ENCODE assay signal across 12 cellular contexts in the genomic region with DNA sequence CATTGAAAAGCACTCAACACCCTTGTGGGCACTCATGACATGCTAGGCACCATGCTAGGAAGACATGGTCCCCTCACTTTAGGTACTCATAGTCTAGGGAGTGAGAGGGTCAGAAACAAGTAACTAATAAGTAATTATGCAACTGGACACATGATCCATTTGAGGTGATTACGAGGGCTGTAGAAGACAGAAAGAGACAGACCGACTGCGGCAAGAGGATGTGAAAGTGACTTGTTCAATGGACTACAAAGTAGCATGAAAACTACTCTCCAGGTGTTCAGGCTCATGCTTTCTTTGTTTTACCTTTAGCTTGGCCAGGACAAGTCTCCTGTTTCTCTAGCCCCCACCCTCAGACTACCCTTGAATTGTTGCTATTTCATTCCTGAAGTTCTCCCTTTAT.
DNase-seq lines count a peak whose midpoint lies in the region; ATAC-seq and TF ChIP-seq lines count a peak whose summit lies in the region.
"Had no signal": no experiment of that assay in that cellular context is flagged by ENCODE, and none has a peak within 500 bp of the region (broad histone marks: within the 10 kb centered on the region; RNA-seq: fewer than 3 reads in every experiment).

No MANE protein-coding gene starts in this region.

- TF ChIP-seq CTCF in HEK293 (tag by site-specific recombination; IDR thresholded peaks at IDR 0.05) (no peak), mesothelial cell of epicardium (IDR thresholded peaks at IDR 0.05; ENCODE audit: unreplicated experiment) (no peak), Peyer's patch (IDR thresholded peaks at IDR 0.05) (no peak)

- no peaks in the 10 kb centered on the region for H3K27me3 Mint-ChIP-seq in mesothelial cell of epicardium (ENCODE audit: low read depth)

- POLR2A ChIA-PET in HEK293 (lab: Yijun Ruan, JAX): no interaction called here

- H3K4me1 Mint-ChIP-seq in mesothelial cell of epicardium: peaks cover 45% of the 10 kb centered on the region

- H3K27ac Mint-ChIP-seq in mesothelial cell of epicardium: peak overlapping the region; percentile 79

- no peak overlapping the region for H3K4me3 Mint-ChIP-seq in mesothelial cell of epicardium

- H3K36me3 ChIP-seq in HEK293 (ENCODE audit: control insufficient read depth in 2 of 2, insufficient read depth in 1 of 2, low read length in 2 of 2) (no peaks in the 10 kb centered on the region), Peyer's patch (no peaks in the 10 kb centered on the region)
- H3K36me3 ChIP-seq: gastroesophageal sphincter had no signal

- no peaks in the 10 kb centered on the region for H3K4me1 ChIP-seq in HEK293 (ENCODE audit: control insufficient read depth, insufficient read depth, low read length)
- no peaks in the 10 kb centered on the region for H3K4me1 ChIP-seq in Peyer's patch

- ATAC-seq in GM19023 (IDR thresholded peaks at IDR 0.05; ENCODE audit: unreplicated experiment) (peak; percentile 81), HG03432 (IDR thresholded peaks at IDR 0.05; ENCODE audit: unreplicated experiment) (peak; percentile 80)

- H3K9me3 ChIP-seq in HEK293 (ENCODE audit: control insufficient read depth, insufficient read depth, low read depth, low read length) (no peaks in the 10 kb centered on the region), Peyer's patch (no peaks in the 10 kb centered on the region)
- H3K9me3 ChIP-seq: gastroesophageal sphincter had no signal

- no peak for TF ChIP-seq POLR2A in Peyer's patch (IDR thresholded peaks at IDR 0.05)

- CTCF ChIA-PET in HEK293 (lab: Yijun Ruan, JAX): interaction anchor here (0.7 kb wide), 1 partner anchor 995 kb away, joined by 3 read pairs; no protein-coding TSS in a partner anchor

- H3K4me3 ChIP-seq in HEK293 (ENCODE audit: low read depth, low read length): no peak overlapping the region
- no peak overlapping the region for H3K4me3 ChIP-seq in Peyer's patch
- H3K4me3 ChIP-seq: gastroesophageal sphincter had no signal

- H3K36me3 Mint-ChIP-seq in mesothelial cell of epicardium: no peaks in the 10 kb centered on the region

- no peaks in the 10 kb centered on the region for H3K27me3 ChIP-seq in Peyer's patch
- H3K27me3 ChIP-seq: gastroesophageal sphincter had no signal

- H3K9me3 Mint-ChIP-seq in mesothelial cell of epicardium: no peaks in the 10 kb centered on the region

- no peak for DNase-seq in mesothelial cell of epicardium (ENCODE audit: low spot score in 2 of 2, unreplicated experiment in 2 of 2)
- no peak for DNase-seq in mucosa of gallbladder (ENCODE audit: low spot score)
- DNase-seq in Peyer's patch: no peak
- no peak for DNase-seq in nucleus accumbens (lab: John Stamatoyannopoulos, UW)
- DNase-seq in effector CD4-positive, alpha-beta T cell: no peak
- DNase-seq: activated T-cell treated with anti-CD3 and anti-CD28 coated beads, Interleukin-2, amount 50 U/mL, for 1 hour; NCI-H446 treated with DMSO at 0.1 percent for 48 hours; T-helper 1 cell had no signal

- no peak overlapping the region for H3K27ac ChIP-seq in HEK293 (ENCODE audit: extremely low read depth, low read depth, low read length)
- no peak overlapping the region for H3K27ac ChIP-seq in Peyer's patch
- H3K27ac ChIP-seq: gastroesophageal sphincter had no signal

TF ChIP-seq in HEK293, 187 proteins besides CTCF, POLR2A, EP300 and RAD21:
- TF ChIP-seq ZNF214 (tag by site-specific recombination; IDR thresholded peaks at IDR 0.05; ENCODE audit: borderline replicate concordance) (no peak), TRIM28 (IDR thresholded peaks at IDR 0.05; ENCODE audit: borderline replicate concordance, low read length) (0 out of 2 replicates have a peak, but pooled peaks have one; percentile 5), ZNF529 (tag by site-specific recombination; IDR thresholded peaks at IDR 0.05; ENCODE audit: insufficient replicate concordance) (no peak), ZNF514 (tag by site-specific recombination; IDR thresholded peaks at IDR 0.05) (no peak), SP7 (tag by site-specific recombination; IDR thresholded peaks at IDR 0.05) (no peak)
